ENCODE assay signal across 10 cellular contexts in the genomic region with DNA sequence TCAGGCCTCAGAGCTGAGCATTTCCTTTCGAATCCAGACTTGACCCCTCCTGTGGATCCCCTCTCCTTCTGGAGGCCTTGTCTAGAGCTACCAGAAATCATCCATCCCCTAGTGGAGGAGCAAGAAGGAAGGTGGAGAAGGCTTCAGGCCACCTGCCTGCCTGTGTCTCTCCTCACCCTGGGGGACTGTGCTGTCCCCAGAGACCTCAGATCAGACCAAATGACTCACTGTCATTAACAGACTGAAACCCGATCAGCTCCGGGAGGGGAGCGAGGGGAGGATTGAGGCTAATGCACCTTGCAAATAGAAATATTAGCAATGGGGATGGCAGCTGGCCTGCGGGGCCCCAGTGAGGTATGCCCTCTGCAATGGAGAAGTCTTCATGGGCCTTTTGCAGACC. TPM values are rescaled to one million over a fixed set of nuclear protein-coding genes. Genes with fewer than 3 reads are reported as not detected.
DNase-seq lines count a peak whose midpoint lies in the region; ATAC-seq and TF ChIP-seq lines count a peak whose summit lies in the region.
"Had no signal": no experiment of that assay in that cellular context is flagged by ENCODE, and none has a peak within 500 bp of the region (broad histone marks: within the 10 kb centered on the region; RNA-seq: fewer than 3 reads in every experiment).

No MANE protein-coding gene starts in this region.

- peaks cover 29 to 38% of the 10 kb centered on the region in 2 donors for H3K4me1 Mint-ChIP-seq in stimulated activated naive B cell treated with anti-CD40 and anti-IgM and Interleukin-4, amounts not matched to agents 10 μg/mL and 1 μg/mL and 100 μg/mL, for 72 hours
- H3K4me1 Mint-ChIP-seq in chondrocyte (ENCODE audit: low read depth) = peaks cover 19% of the 10 kb centered on the region

- BruUV-seq in mammary epithelial cell (replicated peaks; lab: Mats Ljungman, UMichigan) = no TSS peak

- intact Hi-C loops in mammary epithelial cell (cut with micrococcal nuclease) = loop anchor here (2.0 kb wide), 1 partner anchor 43 kb away; no protein-coding TSS in a partner anchor

- H3K27me3 Mint-ChIP-seq in stimulated activated naive B cell treated with anti-CD40 and anti-IgM and Interleukin-4, amounts not matched to agents 10 μg/mL and 1 μg/mL and 100 μg/mL, for 72 hours = peaks cover 22 to 26% of the 10 kb centered on the region in 2 donors
- H3K27me3 Mint-ChIP-seq in chondrocyte (ENCODE audit: low read depth) = peaks cover 6% of the 10 kb centered on the region

- H4K20me1 ChIP-seq in mammary epithelial cell (ENCODE audit: insufficient read depth, low read length) = no peaks in the 10 kb centered on the region

- no peaks in the 10 kb centered on the region for H3K9me3 Mint-ChIP-seq in stimulated activated naive B cell treated with anti-CD40 and anti-IgM and Interleukin-4, amounts not matched to agents 10 μg/mL and 1 μg/mL and 100 μg/mL, for 72 hours
- no peaks in the 10 kb centered on the region for H3K9me3 Mint-ChIP-seq in chondrocyte (ENCODE audit: low read depth)

- H3K9me3 ChIP-seq in mammary epithelial cell (replicated peaks; ENCODE audit: insufficient read depth, low read length) = no peaks in the 10 kb centered on the region

- H3K79me2 ChIP-seq in mammary epithelial cell (ENCODE audit: insufficient read depth, low read length) = no peaks in the 10 kb centered on the region

- no peak overlapping the region for H3K27ac ChIP-seq in mammary epithelial cell (ENCODE audit: insufficient read depth, low read depth, low read length)
- H3K27ac ChIP-seq: HL-60 had no signal

- no peaks in the 10 kb centered on the region for H3K36me3 Mint-ChIP-seq in stimulated activated naive B cell treated with anti-CD40 and anti-IgM and Interleukin-4, amounts not matched to agents 10 μg/mL and 1 μg/mL and 100 μg/mL, for 72 hours
- no peaks in the 10 kb centered on the region for H3K36me3 Mint-ChIP-seq in chondrocyte (ENCODE audit: low read depth)

- H3K4me3 ChIP-seq in mammary epithelial cell (replicated peaks in 1 of 3; ENCODE audit: insufficient read depth in 1 of 3, low read depth in 2 of 3, low read length in 3 of 3) = no peak overlapping the region

- no peaks in the 10 kb centered on the region for H3K27me3 ChIP-seq in mammary epithelial cell (ENCODE audit: insufficient read depth, low read length)

- no peak overlapping the region for H3K27ac Mint-ChIP-seq in stimulated activated naive B cell treated with anti-CD40 and anti-IgM and Interleukin-4, amounts not matched to agents 10 μg/mL and 1 μg/mL and 100 μg/mL, for 72 hours
- no peak overlapping the region for H3K27ac Mint-ChIP-seq in chondrocyte (ENCODE audit: unreplicated experiment)

- no peak overlapping the region for H2AFZ ChIP-seq in mammary epithelial cell (ENCODE audit: low read depth, low read length)

- H3K9ac ChIP-seq in mammary epithelial cell (ENCODE audit: insufficient read depth, low read length) = no peak overlapping the region

- peak; percentile 78 for ATAC-seq in HG02870 (IDR thresholded peaks at IDR 0.05; ENCODE audit: unreplicated experiment)
- ATAC-seq in stimulated activated naive B cell treated with anti-CD40 and anti-IgM and Interleukin-4, amounts not matched to agents 10 μg/mL and 1 μg/mL and 100 μg/mL, for 72 hours (replicated peaks) = peak; percentile 94 to 96

- peak; percentile 31 for DNase-seq in activated effector memory CD4-positive, alpha-beta T cell treated with anti-CD3 and anti-CD28 coated beads, Interleukin-2, amount 50 U/mL, for 16 hours
- DNase-seq in activated effector memory CD4-positive, alpha-beta T cell treated with Interleukin-2 at 50 U/mL for 16 hours = no peak
- DNase-seq in NCI-H146 (lab: John Stamatoyannopoulos, UW) (peak; percentile 89), mammary epithelial cell (no peak), HPDE6-E6E7 (ENCODE audit: extremely low spot score) (no peak), chondrocyte (ENCODE audit: low spot score) (no peak)
- peak; percentile 60 for DNase-seq in stimulated activated naive B cell treated with anti-CD40 and anti-IgM and Interleukin-4, amounts not matched to agents 10 μg/mL and 1 μg/mL and 100 μg/mL, for 72 hours

- CTCF ChIA-PET in mammary epithelial cell (lab: Charles Lee; ENCODE audit: low non-redundant PET) = interaction anchor here (1.9 kb wide), 1 partner anchor 134 kb away, joined by 8 read pairs; no protein-coding TSS in a partner anchor

- 98% methylated on average over 5 of the region's 5 CpGs for WGBS in mammary epithelial cell (ENCODE audit: low coverage, missing lambda C conversion rate)

- H3K4me2 ChIP-seq in mammary epithelial cell (ENCODE audit: insufficient read depth, low read depth, low read length) = no peak overlapping the region

- in situ Hi-C loops in mammary epithelial cell (cut with MboI; ENCODE audit: low sequenced_read_pairs in 2 of 2) = loop anchor here in 1 of 2 donors (10.0 kb wide), 1 partner anchor 139 kb away; no protein-coding TSS in a partner anchor

- peak overlapping the region in 1 of 2 donors; percentile 15 for H3K4me3 Mint-ChIP-seq in stimulated activated naive B cell treated with anti-CD40 and anti-IgM and Interleukin-4, amounts not matched to agents 10 μg/mL and 1 μg/mL and 100 μg/mL, for 72 hours
- no peak overlapping the region for H3K4me3 Mint-ChIP-seq in chondrocyte (ENCODE audit: unreplicated experiment)

- dilution Hi-C loops in mammary epithelial cell (cut with HindIII; ENCODE audit: low sequenced_read_pairs) = no loop called here

- no peaks in the 10 kb centered on the region for H3K36me3 ChIP-seq in mammary epithelial cell (ENCODE audit: insufficient read depth, low read length)

- H3K4me1 ChIP-seq in mammary epithelial cell (ENCODE audit: insufficient read depth, low read length) = peaks cover 6% of the 10 kb centered on the region

- no peak for TF ChIP-seq CTCF in mammary epithelial cell (conservative IDR thresholded peaks at IDR 0.05 in 1 of 2, IDR thresholded peaks at IDR 0.05 in 1 of 2; ENCODE audit: extremely low read depth in 1 of 2, insufficient read depth in 1 of 2, low read depth in 1 of 2, low read length in 2 of 2)
- no peak for TF ChIP-seq CTCF in chondrocyte (IDR thresholded peaks at IDR 0.05)

RNA-seq across cellular contexts. Expression of a gene that starts 2.1 kb away (rescaled TPM):
- not detected for total RNA-seq in mammary epithelial cell
- not detected for polyA plus RNA-seq in mammary epithelial cell
- polyA minus RNA-seq in mammary epithelial cell = not detected
- total RNA-seq in chondrocyte = not detected in 3 replicates
- total RNA-seq: epithelial cell of proximal tubule had no signal

RNA-seq across cellular contexts. Expression of a gene that starts 12.9 kb away (rescaled TPM):
- total RNA-seq in mammary epithelial cell (10 to 100 TPM in 1 of 2 donors, not detected in 1; 37.0 TPM), chondrocyte (not detected in 3 replicates)
- 0.33 TPM for polyA plus RNA-seq in mammary epithelial cell
- not detected for polyA minus RNA-seq in mammary epithelial cell

RNA-seq across cellular contexts. Expression of a gene that starts 46.0 kb away (rescaled TPM):
- total RNA-seq in mammary epithelial cell (1 to 10 TPM in 1 of 2 donors, under 1 TPM in 1; 0.96 to 1.7 TPM), chondrocyte (0.24 to 2.1 TPM (median 1.7 TPM) in 3 replicates)
- polyA plus RNA-seq in mammary epithelial cell = 0.74 TPM
- polyA minus RNA-seq in mammary epithelial cell = not detected

RNA-seq across cellular contexts. Expression of a gene that starts 55.9 kb away (rescaled TPM):
- under 1 TPM in 1 of 2 donors, not detected in 1; under 0.01 TPM for total RNA-seq in mammary epithelial cell
- not detected for polyA plus RNA-seq in mammary epithelial cell
- polyA minus RNA-seq in mammary epithelial cell = not detected
- total RNA-seq in chondrocyte = not detected in 3 replicates
- total RNA-seq: epithelial cell of proximal tubule had no signal

Comparison
In these comparisons a context has a peak if more than half of its experiments do, and no peak if none do; other contexts are left out.
1. DNase-seq: peak in activated effector memory CD4-positive, alpha-beta T cell treated with anti-CD3 and anti-CD28 coated beads, Interleukin-2, amount 50 U/mL, for 16 hours (single experiment), NCI-H146 (single experiment) and stimulated activated naive B cell treated with anti-CD40 and anti-IgM and Interleukin-4, amounts not matched to agents 10 μg/mL and 1 μg/mL and 100 μg/mL, for 72 hours (single experiment); none in activated effector memory CD4-positive, alpha-beta T cell treated with Interleukin-2 at 50 U/mL for 16 hours (single experiment), mammary epithelial cell (single experiment), HPDE6-E6E7 (single experiment) and chondrocyte (single experiment).